8 cellular contexts compared by ENCODE assay signal in genomic region chr12:47277972-47278448, GRCh38.
DNase-seq lines count a peak whose midpoint lies in the region; ATAC-seq and TF ChIP-seq lines count a peak whose summit lies in the region.

No MANE protein-coding gene starts in this region.

- H3K27ac Mint-ChIP-seq in activated naive CD8-positive, alpha-beta T cell treated with anti-CD3 and anti-CD28 coated beads for 36 hours, result peak overlapping the region; percentile 90

- H3K4me1 ChIP-seq in left ventricle myocardium inferior, result peaks cover 21% of the 10 kb centered on the region

- ATAC-seq in left colon (peak; percentile 29), GM19452 (IDR thresholded peaks at IDR 0.05; ENCODE audit: unreplicated experiment) (no peak), HG03135 (IDR thresholded peaks at IDR 0.05; ENCODE audit: unreplicated experiment) (no peak)

- H3K9me3 Mint-ChIP-seq in activated naive CD8-positive, alpha-beta T cell treated with anti-CD3 and anti-CD28 coated beads for 36 hours, result peaks cover 7% of the 10 kb centered on the region

- H3K4me3 Mint-ChIP-seq in activated naive CD8-positive, alpha-beta T cell treated with anti-CD3 and anti-CD28 coated beads for 36 hours, result peak overlapping the region; percentile 1

- in situ Hi-C loops in KBM-7 (cut with MboI; ENCODE audit: low pct_unique_long_range_greater_than_20kb, low sequenced_read_pairs), result no loop called here

- DNase-seq in AG20443 (ENCODE audit: low spot score) (peak; percentile 91), KBM-7 (peak; percentile 53), left colon (no peak), DMS153 (lab: John Stamatoyannopoulos, UW) (no peak), left ventricle myocardium inferior (no peak)
- DNase-seq in activated naive CD8-positive, alpha-beta T cell treated with anti-CD3 and anti-CD28 coated beads for 36 hours, result no peak

- H3K36me3 Mint-ChIP-seq in activated naive CD8-positive, alpha-beta T cell treated with anti-CD3 and anti-CD28 coated beads for 36 hours, result peaks cover 15% of the 10 kb centered on the region

- no peak overlapping the region for H3K27ac ChIP-seq in left ventricle myocardium inferior (replicated peaks)

- intact Hi-C loops in left colon (cut with DNase I, micrococcal nuclease) (no loop called here), left ventricle myocardium inferior (cut with micrococcal nuclease) (no loop called here)

- peaks cover 87% of the 10 kb centered on the region for H3K4me1 Mint-ChIP-seq in activated naive CD8-positive, alpha-beta T cell treated with anti-CD3 and anti-CD28 coated beads for 36 hours

- no peaks in the 10 kb centered on the region for H3K27me3 Mint-ChIP-seq in activated naive CD8-positive, alpha-beta T cell treated with anti-CD3 and anti-CD28 coated beads for 36 hours

- H3K36me3 ChIP-seq in left ventricle myocardium inferior, result no peaks in the 10 kb centered on the region

- no peaks in the 10 kb centered on the region for H3K9me3 ChIP-seq in left ventricle myocardium inferior (replicated peaks)

- H3K27me3 ChIP-seq in left ventricle myocardium inferior (ENCODE audit: low read depth), result no peaks in the 10 kb centered on the region

- TF ChIP-seq CTCF in left ventricle myocardium inferior (IDR thresholded peaks at IDR 0.05; ENCODE audit: borderline replicate concordance), result no peak

- no peak overlapping the region for H3K4me3 ChIP-seq in left ventricle myocardium inferior

Comparison
In these comparisons a context has a peak if more than half of its experiments do, and no peak if none do; other contexts are left out.
1. DNase-seq: peak in AG20443 (single experiment) and KBM-7 (single experiment); none in activated naive CD8-positive, alpha-beta T cell treated with anti-CD3 and anti-CD28 coated beads for 36 hours (single experiment), left colon (0 of 2), DMS153 (single experiment) and left ventricle myocardium inferior (single experiment).